In genomic region chr15:64019764-64020163, GRCh38 we compare ENCODE assay signal across 11 cellular contexts. TPM values are rescaled to one million over a fixed set of nuclear protein-coding genes. Genes with fewer than 3 reads are reported as not detected.
A peak's percentile ranks its signal among the peaks of the same experiment; 100 is the strongest.
DNase-seq lines count a peak whose midpoint lies in the region; ATAC-seq and TF ChIP-seq lines count a peak whose summit lies in the region.
"Had no signal": no experiment of that assay in that cellular context is flagged by ENCODE, and none has a peak within 500 bp of the region (broad histone marks: within the 10 kb centered on the region; RNA-seq: fewer than 3 reads in every experiment).

No MANE protein-coding gene starts in this region.

- TF ChIP-seq POLR2A in Peyer's patch (IDR thresholded peaks at IDR 0.05) (peak in 1 of 2 donors; percentile 24), gastroesophageal sphincter (IDR thresholded peaks at IDR 0.05) (no peak)

- H4K20me1 ChIP-seq in GM23248 (ENCODE audit: insufficient read depth), result no peaks in the 10 kb centered on the region

- H3K27me3 ChIP-seq in GM23248 (replicated peaks; ENCODE audit: insufficient read depth) (no peaks in the 10 kb centered on the region), Peyer's patch (no peaks in the 10 kb centered on the region), liver (ENCODE audit: control insufficient read depth in 4 of 4, insufficient read depth in 4 of 4, low read length in 3 of 4) (no peaks in the 10 kb centered on the region), gastroesophageal sphincter (no peaks in the 10 kb centered on the region)

- no peak overlapping the region for H2AFZ ChIP-seq in GM23248

- ATAC-seq in SK-N-SH treated with all-trans-retinoic acid at 6 μM for 48 hours (no peak), GM18858 (IDR thresholded peaks at IDR 0.05; ENCODE audit: unreplicated experiment) (no peak), gastroesophageal sphincter (no peak)

- no peaks in the 10 kb centered on the region for H3K36me3 ChIP-seq in GM23248 (ENCODE audit: low read depth)
- peaks cover 0 to 8% (median 0%) of the 10 kb centered on the region in 3 donors for H3K36me3 ChIP-seq in Peyer's patch
- H3K36me3 ChIP-seq in liver (ENCODE audit: control insufficient read depth in 4 of 4, insufficient read depth in 3 of 4, low read depth in 1 of 4, low read length in 3 of 4), result no peaks in the 10 kb centered on the region
- H3K36me3 ChIP-seq in gastroesophageal sphincter, result no peaks in the 10 kb centered on the region

- H3K9me2 ChIP-seq in GM23248 (ENCODE audit: insufficient read depth), result no peaks in the 10 kb centered on the region

- peaks cover 16% of the 10 kb centered on the region; the same call in 1 of the 2 replicates for H3F3A ChIP-seq in GM23248 (ENCODE audit: insufficient read depth)

- no peaks in the 10 kb centered on the region for H3K79me2 ChIP-seq in GM23248 (ENCODE audit: insufficient read depth)

- TF ChIP-seq CTCF in AG10803 (conservative IDR thresholded peaks at IDR 0.05; ENCODE audit: low read length), result no peak
- no peak for TF ChIP-seq CTCF in Peyer's patch (IDR thresholded peaks at IDR 0.05)
- TF ChIP-seq CTCF in liver (IDR thresholded peaks at IDR 0.05; ENCODE audit: low read depth, low read length, missing input control), result no peak
- no peak for TF ChIP-seq CTCF in gastroesophageal sphincter (IDR thresholded peaks at IDR 0.05)

- no peaks in the 10 kb centered on the region for H3K9me3 ChIP-seq in GM23248 (ENCODE audit: low read depth)
- no peaks in the 10 kb centered on the region for H3K9me3 ChIP-seq in Peyer's patch
- no peaks in the 10 kb centered on the region for H3K9me3 ChIP-seq in liver (ENCODE audit: control insufficient read depth in 4 of 4, low read length in 3 of 4)
- H3K9me3 ChIP-seq in gastroesophageal sphincter, result no peaks in the 10 kb centered on the region

- H3K27ac ChIP-seq in GM23248, result peak overlapping the region; percentile 9; the same call in 1 of the 2 replicates
- H3K27ac ChIP-seq in Peyer's patch, result peak overlapping the region in 3 of 4 donors; percentile 33 to 89 (median 80)
- H3K27ac ChIP-seq in liver (ENCODE audit: low read depth in 1 of 2, low read length in 2 of 2), result peak overlapping the region in 1 of 2 donors; percentile 46
- H3K27ac ChIP-seq in gastroesophageal sphincter, result no peak overlapping the region

- H3K4me3 ChIP-seq in AG10803 (ENCODE audit: low read length), result no peak overlapping the region
- no peak overlapping the region for H3K4me3 ChIP-seq in GM23248
- no peak overlapping the region for H3K4me3 ChIP-seq in Peyer's patch
- H3K4me3 ChIP-seq in liver (ENCODE audit: low read depth in 1 of 3, low read length in 3 of 3), result no peak overlapping the region
- no peak overlapping the region for H3K4me3 ChIP-seq in gastroesophageal sphincter
- H3K4me3 ChIP-seq: dorsolateral prefrontal cortex had no signal

- DNase-seq in AG10803 (ENCODE audit: low read depth) (peak; percentile 56), GM23248 (peak; percentile 76), Peyer's patch (peak in 2 of 3 donors; percentile 75 to 77), NCI-H2171 (lab: John Stamatoyannopoulos, UW) (no peak)
- DNase-seq: activated naive CD4-positive, alpha-beta T cell; dorsolateral prefrontal cortex; MM.1S had no signal

- H3K9ac ChIP-seq in GM23248 (peak overlapping the region; percentile 17; the same call in 1 of the 2 replicates), liver (ENCODE audit: low read depth in 1 of 2, low read length in 2 of 2) (peak overlapping the region in 1 of 2 donors; percentile 23)

- in situ Hi-C loops in GM23248 (cut with MboI), result no loop called here

- H3K4me1 ChIP-seq in GM23248 (ENCODE audit: insufficient read depth) (peaks cover 35% of the 10 kb centered on the region), Peyer's patch (peaks cover 0 to 67% (median 7%) of the 10 kb centered on the region in 4 donors), liver (ENCODE audit: control insufficient read depth in 4 of 4, insufficient read depth in 4 of 4, low read length in 3 of 4) (peaks cover 2 to 32% (median 23%) of the 10 kb centered on the region in 4 donors), gastroesophageal sphincter (peaks cover 0 to 6% (median 0%) of the 10 kb centered on the region in 3 donors)

- no peak for TF ChIP-seq EP300 in gastroesophageal sphincter (IDR thresholded peaks at IDR 0.05)

- WGBS in GM23248 (ENCODE audit: low coverage in 1 of 2, low lambda C conversion rate in 2 of 2, missing lambda C conversion rate in 2 of 2), 2 experiments, result 30 to 40% methylated on average over 2 of the region's 2 CpGs
- WGBS in liver, result 30% methylated on average over 2 of the region's 2 CpGs
- WGBS in gastroesophageal sphincter (ENCODE audit: low coverage in 1 of 2), 2 donors, result 71 to 100% methylated on average over 1 of the region's 2 CpGs

- TF ChIP-seq RAD21 in liver (IDR thresholded peaks at IDR 0.05), result peak in 1 of 2 donors; percentile 43

- H3K4me2 ChIP-seq in GM23248 (ENCODE audit: unreplicated experiment), result peak overlapping the region; percentile 0

TF ChIP-seq in liver, 16 proteins besides CTCF, POLR2A, EP300 and RAD21 (continues in another document):
- TF ChIP-seq ZBTB33 (IDR thresholded peaks at IDR 0.05), result peak; percentile 70
- TF ChIP-seq, protein P1, sequence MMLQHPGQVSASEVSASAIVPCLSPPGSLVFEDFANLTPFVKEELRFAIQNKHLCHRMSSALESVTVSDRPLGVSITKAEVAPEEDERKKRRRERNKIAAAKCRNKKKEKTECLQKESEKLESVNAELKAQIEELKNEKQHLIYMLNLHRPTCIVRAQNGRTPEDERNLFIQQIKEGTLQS (IDR thresholded peaks at IDR 0.05), result no peak
- peak; percentile 50 to 95 for TF ChIP-seq JUND (IDR thresholded peaks at IDR 0.05)
- TF ChIP-seq EGR1 (IDR thresholded peaks at IDR 0.05; ENCODE audit: low read depth in 2 of 2), result peak in 1 of 2 donors; percentile 54
- TF ChIP-seq GABPA (IDR thresholded peaks at IDR 0.05 in 1 of 2, conservative IDR thresholded peaks at IDR 0.05 in 1 of 2), result no peak
- TF ChIP-seq MAX (IDR thresholded peaks at IDR 0.05), result peak; percentile 81
- peak; percentile 91 to 98 for TF ChIP-seq RXRA (IDR thresholded peaks at IDR 0.05)
- peak; percentile 99 for TF ChIP-seq FOXA2 (IDR thresholded peaks at IDR 0.05)
- peak; percentile 74 to 85 for TF ChIP-seq HNF4A (conservative IDR thresholded peaks at IDR 0.05)
- peak; percentile 69 for TF ChIP-seq YY1 (IDR thresholded peaks at IDR 0.05)

TF ChIP-seq in SK-N-SH treated with all-trans-retinoic acid at 6 μM for 48 hours, 23 proteins besides CTCF, POLR2A, EP300 and RAD21:
- TF ChIP-seq ZFP3 (CRISPR knock-in tag; IDR thresholded peaks at IDR 0.05) (no peak), ISL1 (CRISPR knock-in tag; IDR thresholded peaks at IDR 0.05) (no peak), BACH2 (CRISPR knock-in tag; IDR thresholded peaks at IDR 0.05; ENCODE audit: borderline replicate concordance) (no peak), TOX (CRISPR knock-in tag; IDR thresholded peaks at IDR 0.05; ENCODE audit: borderline replicate concordance) (no peak), ARNTL (CRISPR knock-in tag; IDR thresholded peaks at IDR 0.05; ENCODE audit: borderline replicate concordance, low read depth) (no peak), TCF4 (CRISPR knock-in tag; IDR thresholded peaks at IDR 0.05; ENCODE audit: borderline replicate concordance) (no peak), PPARA (CRISPR knock-in tag; IDR thresholded peaks at IDR 0.05; ENCODE audit: borderline replicate concordance) (no peak), OSR1 (CRISPR knock-in tag; IDR thresholded peaks at IDR 0.05) (no peak), GLIS3 (CRISPR knock-in tag; IDR thresholded peaks at IDR 0.05) (no peak)

RNA-seq across cellular contexts. Expression of gene DAPK2, which starts 26.5 kb away (rescaled TPM):
- total RNA-seq in GM23248 (2014; rRNA removed; shearing (Covaris generic)), result 2.1 and 7.5 TPM in 2 replicates
- polyA plus RNA-seq in GM23248 (2016; fragmentation: Nextera tagmentation; extraction: Ambion mirVana), result 5.2 and 5.8 TPM in 2 replicates
- total RNA-seq in Peyer's patch, result 100 to 1,000 TPM in 2 of 4 donors, 10 to 100 TPM in 2; 64.6 to 189 (median 125) TPM
- 1 to 10 TPM; 1.1 to 3.6 TPM for total RNA-seq in liver
- 1 to 10 TPM; 1.0 to 1.1 TPM for polyA plus RNA-seq in liver
- 1 to 10 TPM; 2.0 to 9.5 (median 6.4) TPM for total RNA-seq in gastroesophageal sphincter

Comparison
In these comparisons a context has a peak if more than half of its experiments do, and no peak if none do; other contexts are left out.
1. H3K27ac ChIP-seq: peak in GM23248 (single experiment) and Peyer's patch (3 of 4); none in gastroesophageal sphincter (0 of 4).